14 cellular contexts compared by ENCODE assay signal in genomic region chr10:99913831-99914235, GRCh38.
A peak's percentile ranks its signal among the peaks of the same experiment; 100 is the strongest.
DNase-seq lines count a peak whose midpoint lies in the region; ATAC-seq, FAIRE-seq and TF ChIP-seq lines count a peak whose summit lies in the region.
"Had no signal": no experiment of that assay in that cellular context is flagged by ENCODE, and none has a peak within 500 bp of the region (broad histone marks: within the 10 kb centered on the region; RNA-seq: fewer than 3 reads in every experiment).

No MANE protein-coding gene starts in this region.

- H3K4me2 ChIP-seq in A549: peak overlapping the region; percentile 27; the same call in 2 of the 3 replicates

- CTCF ChIA-PET in A549 (lab: Yijun Ruan, JAX): interaction anchor here (0.7 to 1.9 kb wide), 7 partner anchors 9 to 132 kb away, joined by 3 to 10 read pairs (median 4); partner anchors contain the start of gene DNMBP

- H3K27ac ChIP-seq in A549 (peak overlapping the region; percentile 21 to 65; a peak in 4 of 6 replicates), mesodermal cell (ENCODE audit: low read depth, low read length, severe bottlenecking) (peak overlapping the region; percentile 85), adrenal gland (no peak overlapping the region)
- H3K27ac ChIP-seq: SJSA1 had no signal

- no peak for TF ChIP-seq CTCF in A549 (IDR thresholded peaks at IDR 0.05)
- TF ChIP-seq CTCF in epithelial cell of proximal tubule (conservative IDR thresholded peaks at IDR 0.05; ENCODE audit: low read depth, low read length): peak; percentile 29
- no peak for TF ChIP-seq CTCF in adrenal gland (IDR thresholded peaks at IDR 0.05)

- no peak for TF ChIP-seq EP300 in A549 (IDR thresholded peaks at IDR 0.05)

- POLR2A ChIA-PET in A549 (lab: Yijun Ruan, JAX): no interaction called here

- no peak for TF ChIP-seq POLR2A in A549 (IDR thresholded peaks at IDR 0.05; ENCODE audit: low read length)
- TF ChIP-seq POLR2A in adrenal gland (IDR thresholded peaks at IDR 0.05): no peak

- H3K4me3 ChIP-seq in A549 (no peak overlapping the region), epithelial cell of proximal tubule (ENCODE audit: low read depth, low read length) (peak overlapping the region; percentile 29), mesodermal cell (ENCODE audit: extremely low read depth, insufficient read depth, low read length, poor library complexity, severe bottlenecking) (peak overlapping the region; percentile 36), adrenal gland (no peak overlapping the region)
- H3K4me3 ChIP-seq: SJSA1 had no signal

- H3K27me3 ChIP-seq in adrenal gland: no peaks in the 10 kb centered on the region
- H3K27me3 ChIP-seq: SJSA1 had no signal

- no peak for FAIRE-seq in A549 (lab: Jason Lieb, UNC)

- WGBS in A549 (ENCODE audit: missing lambda C conversion rate): 55% methylated on average over 9 of the region's 9 CpGs
- 2 to 6% methylated on average over 8 of the region's 9 CpGs for WGBS in mesodermal cell (ENCODE audit: insufficient coverage in 2 of 2), 2 experiments
- WGBS in adrenal gland, 4 donors: 66 to 78% (median 74%) methylated on average over 7 to 9 of the region's 9 CpGs

- DNase-seq in A549 (ENCODE audit: low read depth in 1 of 2, low spot score in 1 of 2) (peak in 1 of 2 experiments; percentile 36), NCI-H2227 treated with DMSO at 0.1 percent for 48 hours (lab: John Stamatoyannopoulos, UW) (peak; percentile 29), epithelial cell of proximal tubule (ENCODE audit: low read depth) (no peak), adrenal gland (no peak), COR-L47 (lab: John Stamatoyannopoulos, UW) (no peak), LoVo (ENCODE audit: low spot score) (no peak), NK-92 (lab: John Stamatoyannopoulos, UW; ENCODE audit: unreplicated experiment) (no peak)
- DNase-seq: activated CD4-positive, alpha-beta T cell treated with anti-CD3 and anti-CD28 coated beads for 1 hour; activated gamma-delta T cell treated with Interleukin-2 at 50 U/mL for 16 hours; EL; KG1; NCI-H2171 treated with DMSO at 0.1 percent for 48 hours had no signal

- H3K9me3 ChIP-seq in A549 (no peaks in the 10 kb centered on the region), mesodermal cell (ENCODE audit: control insufficient read depth, low read length) (no peaks in the 10 kb centered on the region), adrenal gland (replicated peaks in 1 of 3) (no peaks in the 10 kb centered on the region)
- H3K9me3 ChIP-seq: SJSA1 had no signal

- intact Hi-C loops in adrenal gland (cut with DNase I): no loop called here

- H3K36me3 ChIP-seq in mesodermal cell (ENCODE audit: control insufficient read depth, insufficient read depth, low read length): peaks cover 37% of the 10 kb centered on the region
- no peaks in the 10 kb centered on the region for H3K36me3 ChIP-seq in adrenal gland (replicated peaks in 1 of 2)

- H3K4me1 ChIP-seq in A549 (peaks cover 27% of the 10 kb centered on the region), mesodermal cell (ENCODE audit: control insufficient read depth, insufficient read depth, low read length, poor library complexity, severe bottlenecking) (peaks cover 31% of the 10 kb centered on the region), adrenal gland (replicated peaks in 1 of 2) (peaks cover 0 to 16% of the 10 kb centered on the region in 2 donors)
- H3K4me1 ChIP-seq: SJSA1 had no signal

- peak; percentile 46 to 64; a peak in 4 of 6 replicates for ATAC-seq in A549

- 0 out of 5 replicates have a peak, but pooled peaks of 1 of the 2 experiments have one; percentile 18 for TF ChIP-seq RAD21 in A549 (conservative IDR thresholded peaks at IDR 0.05 in 1 of 2, IDR thresholded peaks at IDR 0.05 in 1 of 2)

TF ChIP-seq in A549, 52 proteins besides CTCF, POLR2A, EP300 and RAD21:
- TF ChIP-seq NPAS2 (CRISPR knock-in tag; IDR thresholded peaks at IDR 0.05; ENCODE audit: borderline replicate concordance) (no peak), HMGXB4 (CRISPR knock-in tag; IDR thresholded peaks at IDR 0.05; ENCODE audit: borderline replicate concordance) (no peak), KDM5A (IDR thresholded peaks at IDR 0.05) (no peak), MAZ (IDR thresholded peaks at IDR 0.05; ENCODE audit: borderline replicate concordance, low read depth, low read length) (no peak), FOXS1 (CRISPR knock-in tag; IDR thresholded peaks at IDR 0.05) (no peak), ZNF302 (CRISPR knock-in tag; IDR thresholded peaks at IDR 0.05) (no peak), CHD2 (IDR thresholded peaks at IDR 0.05; ENCODE audit: low read length, partially characterized antibody) (no peak)
TF ChIP-seq in A549: peak in this region for 0.

Comparison
In these comparisons a context has a peak if more than half of its experiments do, and no peak if none do; other contexts are left out.
1. H3K27ac ChIP-seq: peak in A549 (2 of 2) and mesodermal cell (single experiment); none in adrenal gland (0 of 5).
2. H3K4me3 ChIP-seq: peak in epithelial cell of proximal tubule (single experiment) and mesodermal cell (single experiment); none in A549 (single experiment) and adrenal gland (0 of 4).